8 cellular contexts compared by ENCODE assay signal in the genomic region with DNA sequence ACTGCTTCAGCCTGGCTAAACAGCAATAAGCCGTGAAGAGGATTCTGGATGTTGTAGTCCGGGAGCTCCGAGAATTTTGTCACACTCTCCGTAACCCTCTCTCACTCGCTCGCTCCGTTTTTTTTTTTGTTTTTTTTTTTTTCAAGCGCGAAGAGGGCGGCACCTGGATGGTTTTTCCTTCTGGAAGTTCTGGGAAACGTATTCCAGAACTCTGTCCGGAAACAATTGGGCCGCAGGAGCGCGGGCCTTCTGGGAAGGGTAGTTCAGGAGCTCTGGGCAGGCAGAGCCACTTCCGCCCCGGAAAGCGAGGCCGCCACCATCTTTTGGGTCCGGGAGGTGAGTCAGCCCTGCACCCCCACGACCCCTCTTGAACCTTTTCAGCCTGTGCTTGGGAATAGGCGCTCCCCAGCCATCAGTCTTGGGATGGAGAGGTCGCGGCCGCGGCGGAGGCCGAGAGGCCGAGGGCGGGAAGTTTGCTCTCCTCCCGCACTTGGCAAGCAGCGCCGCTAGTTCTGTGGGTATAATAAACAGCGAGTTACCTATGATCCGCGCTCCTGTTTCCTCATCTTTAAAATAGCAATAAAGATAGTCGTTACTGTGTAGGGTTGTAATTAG. TPM values are rescaled to one million over a fixed set of nuclear protein-coding genes. Genes with fewer than 3 reads are reported as not detected.
A peak's percentile ranks its signal among the peaks of the same experiment; 100 is the strongest.
DNase-seq lines count a peak whose midpoint lies in the region; ATAC-seq, FAIRE-seq and TF ChIP-seq lines count a peak whose summit lies in the region.

A gene (plus strand): TSS at position 283 of the 615 bp plus-strand sequence. CDS start 5,261 bp downstream, outside the sequence.

- H3K9me3 ChIP-seq in A549 (peaks cover 46% of the 10 kb centered on the region), keratinocyte (ENCODE audit: control insufficient read depth, low read depth, low read length) (no peaks in the 10 kb centered on the region)

- H3K27me3 ChIP-seq in keratinocyte (ENCODE audit: control insufficient read depth, extremely low read depth, insufficient read depth, low read length): no peaks in the 10 kb centered on the region

- H3K4me2 ChIP-seq in A549: peak within 1 kb of the TSS; percentile 78
- peak within 1 kb of the TSS; percentile 97 for H3K4me2 ChIP-seq in keratinocyte (ENCODE audit: control insufficient read depth, extremely low read depth, insufficient read depth, low read depth, low read length)

- ATAC-seq in A549: peak; percentile 98 to 99
- peak; percentile 49 for ATAC-seq in GM18858 (IDR thresholded peaks at IDR 0.05; ENCODE audit: unreplicated experiment)
- peak; percentile 90 for ATAC-seq in HG03175 (IDR thresholded peaks at IDR 0.05; ENCODE audit: unreplicated experiment)

- H3K27ac ChIP-seq in A549 (peak within 1 kb of the TSS; percentile 81 to 90), keratinocyte (ENCODE audit: control insufficient read depth, insufficient read depth, low read length) (peak within 1 kb of the TSS; percentile 71)

- peaks cover 7% of the 10 kb centered on the region for H3K4me1 ChIP-seq in A549
- H3K4me1 ChIP-seq in keratinocyte (ENCODE audit: control insufficient read depth, extremely low read depth, insufficient read depth, low read length): peaks cover 16% of the 10 kb centered on the region

- no peaks in the 10 kb centered on the region for H3K9me1 ChIP-seq in keratinocyte (ENCODE audit: control insufficient read depth, extremely low read depth, insufficient read depth, low read length)

- CTCF ChIA-PET in A549 (lab: Yijun Ruan, JAX): interaction anchor here (0.6 to 0.7 kb wide), 3 partner anchors 91 to 509 kb away, joined by 3 to 4 read pairs (median 3); no protein-coding TSS in a partner anchor

- H3K9ac ChIP-seq in keratinocyte (ENCODE audit: control insufficient read depth, extremely low read depth, insufficient read depth, low read length): peak within 1 kb of the TSS; percentile 80

- H3K36me3 ChIP-seq in keratinocyte (ENCODE audit: control insufficient read depth in 2 of 2, extremely low read depth in 1 of 2, insufficient read depth in 2 of 2, low read length in 2 of 2): peaks cover 3 to 4% of the 10 kb centered on the region in 2 experiments

- POLR2A ChIA-PET in A549 (lab: Yijun Ruan, JAX): interaction anchor here (0.7 to 1.6 kb wide), 12 partner anchors 28 to 385 kb away, joined by 3 to 27 read pairs (median 4); a partner anchor contains a TSS

- 2% methylated on average over 37 of the region's 37 CpGs for WGBS in A549 (ENCODE audit: missing lambda C conversion rate)

- no peaks in the 10 kb centered on the region for H4K20me1 ChIP-seq in keratinocyte (ENCODE audit: control insufficient read depth, extremely low read depth, insufficient read depth, low read length)

- peak within 1 kb of the TSS; percentile 77 for H3K4me3 ChIP-seq in A549
- peak within 1 kb of the TSS; percentile 92 for H3K4me3 ChIP-seq in choroid plexus epithelial cell (ENCODE audit: low read depth, low read length)
- peak within 1 kb of the TSS; percentile 70 to 93 (median 86) for H3K4me3 ChIP-seq in keratinocyte (ENCODE audit: control insufficient read depth in 2 of 3, extremely low read depth in 1 of 3, insufficient read depth in 2 of 3, low read depth in 1 of 3, low read length in 3 of 3)

- DNase-seq in A549 (ENCODE audit: low read depth in 1 of 2, low spot score in 1 of 2) (peak; percentile 86 to 98), NCI-H446 (lab: John Stamatoyannopoulos, UW) (peak; percentile 94 to 95), choroid plexus epithelial cell (ENCODE audit: low read depth) (peak; percentile 95), keratinocyte (ENCODE audit: low read depth, low spot score) (peak; percentile 73)
- peak; percentile 79 to 82 for DNase-seq in activated CD4-positive, alpha-beta T cell treated with anti-CD3 and anti-CD28 coated beads for 4 hours
- peak; percentile 66 to 72 (median 69) for DNase-seq in stimulated activated CD4-positive, alpha-beta T cell treated with anti-CD3 and anti-CD28 coated beads, Interleukin-12 subunit alpha, Interleukin-12 subunit beta, amount 100 ng/mL, for 48 hours (ENCODE audit: low read depth in 2 of 3, low spot score in 1 of 3)

- no peak for TF ChIP-seq CTCF in A549 (IDR thresholded peaks at IDR 0.05)
- TF ChIP-seq CTCF in choroid plexus epithelial cell (conservative IDR thresholded peaks at IDR 0.05; ENCODE audit: low read depth, low read length): no peak
- no peak for TF ChIP-seq CTCF in keratinocyte (optimal IDR thresholded peaks at IDR 0.05 in 1 of 3, IDR thresholded peaks at IDR 0.05 in 1 of 3, conservative IDR thresholded peaks at IDR 0.05 in 1 of 3; ENCODE audit: extremely low read depth in 1 of 3, insufficient read depth in 2 of 3, low read length in 3 of 3)

- H3K79me2 ChIP-seq in keratinocyte (ENCODE audit: control insufficient read depth, insufficient read depth, low read length): peaks cover 13% of the 10 kb centered on the region

- peak; percentile 90 for FAIRE-seq in A549 (lab: Jason Lieb, UNC)
- FAIRE-seq in keratinocyte (lab: Jason Lieb, UNC): peak; percentile 80

- no peak for TF ChIP-seq RAD21 in A549 (conservative IDR thresholded peaks at IDR 0.05 in 1 of 2, IDR thresholded peaks at IDR 0.05 in 1 of 2)

- dilution Hi-C loops in keratinocyte (cut with MboI; ENCODE audit: extremely low pct_ligation_motif_present, low sequenced_read_pairs): no loop called here

- peak within 1 kb of the TSS; percentile 90 for H2AFZ ChIP-seq in keratinocyte (ENCODE audit: control insufficient read depth, low read length)

- peak; percentile 70 for TF ChIP-seq POLR2A in A549 (IDR thresholded peaks at IDR 0.05; ENCODE audit: low read length)

- no peak for TF ChIP-seq EP300 in A549 (IDR thresholded peaks at IDR 0.05)

TF ChIP-seq in A549, 52 proteins besides CTCF, POLR2A, EP300 and RAD21:
- TF ChIP-seq FOSL2 (IDR thresholded peaks at IDR 0.05): peak; percentile 61
- TF ChIP-seq FOSL2 (CRISPR knock-in tag; IDR thresholded peaks at IDR 0.05): peak; percentile 93
- TF ChIP-seq JUN (IDR thresholded peaks at IDR 0.05): peak in 1 of 2 experiments; percentile 82
- TF ChIP-seq FOSB (CRISPR knock-in tag; IDR thresholded peaks at IDR 0.05): no peak
- peak; percentile 80 for TF ChIP-seq PHF8 (IDR thresholded peaks at IDR 0.05; ENCODE audit: borderline replicate concordance, low read depth)
- TF ChIP-seq, protein P1, sequence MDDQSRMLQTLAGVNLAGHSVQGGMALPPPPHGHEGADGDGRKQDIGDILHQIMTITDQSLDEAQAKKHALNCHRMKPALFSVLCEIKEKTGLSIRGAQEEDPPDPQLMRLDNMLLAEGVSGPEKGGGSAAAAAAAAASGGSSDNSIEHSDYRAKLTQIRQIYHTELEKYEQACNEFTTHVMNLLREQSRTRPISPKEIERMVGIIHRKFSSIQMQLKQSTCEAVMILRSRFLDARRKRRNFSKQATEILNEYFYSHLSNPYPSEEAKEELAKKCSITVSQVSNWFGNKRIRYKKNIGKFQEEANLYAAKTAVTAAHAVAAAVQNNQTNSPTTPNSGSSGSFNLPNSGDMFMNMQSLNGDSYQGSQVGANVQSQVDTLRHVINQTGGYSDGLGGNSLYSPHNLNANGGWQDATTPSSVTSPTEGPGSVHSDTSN (IDR thresholded peaks at IDR 0.05): no peak
- TF ChIP-seq, protein P2, sequence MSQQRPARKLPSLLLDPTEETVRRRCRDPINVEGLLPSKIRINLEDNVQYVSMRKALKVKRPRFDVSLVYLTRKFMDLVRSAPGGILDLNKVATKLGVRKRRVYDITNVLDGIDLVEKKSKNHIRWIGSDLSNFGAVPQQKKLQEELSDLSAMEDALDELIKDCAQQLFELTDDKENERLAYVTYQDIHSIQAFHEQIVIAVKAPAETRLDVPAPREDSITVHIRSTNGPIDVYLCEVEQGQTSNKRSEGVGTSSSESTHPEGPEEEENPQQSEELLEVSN (IDR thresholded peaks at IDR 0.05; ENCODE audit: borderline replicate concordance, low read depth): peak; percentile 34; the same call in 1 of the 2 replicates
- TF ChIP-seq, protein P3, sequence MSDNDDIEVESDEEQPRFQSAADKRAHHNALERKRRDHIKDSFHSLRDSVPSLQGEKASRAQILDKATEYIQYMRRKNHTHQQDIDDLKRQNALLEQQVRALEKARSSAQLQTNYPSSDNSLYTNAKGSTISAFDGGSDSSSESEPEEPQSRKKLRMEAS (IDR thresholded peaks at IDR 0.05): peak; percentile 58

RNA-seq across cellular contexts. Expression of the gene that starts here (rescaled TPM):
- polyA plus RNA-seq in A549 (2011; rRNA removed) (15.8 and 17.1 TPM in 2 replicates), A549 (2017; fragmentation: RNase III; extraction: RNeasy Plus Mini Kit Qiagen cat#74134 plus additional on column Dnase treatment) (10.1 to 10.4 TPM (median 10.1 TPM) in 3 replicates), keratinocyte (6.1 to 7.7 TPM (median 6.5 TPM) in 3 replicates)
- polyA plus RNA-seq in A549 (2012; cell fraction: cytosol; rRNA removed): 3.8 and 4.0 TPM in 2 replicates
- polyA plus RNA-seq in A549 (2012; cell fraction: nucleus; rRNA removed): 1.5 and 3.4 TPM in 2 replicates
- polyA minus RNA-seq in A549 (2011; rRNA and poly(A)+ RNA removed): 21.7 and 22.4 TPM in 2 replicates
- 21.7 TPM for polyA plus RNA-seq in keratinocyte (2011; ENCODE audit: low read depth)
- 3.2 and 5.7 TPM in 2 replicates for polyA plus RNA-seq in keratinocyte (2011; cell fraction: cytosol; rRNA removed)
- 5.9 and 8.8 TPM in 2 replicates for polyA plus RNA-seq in keratinocyte (2011; cell fraction: nucleus; rRNA removed)
- 6.5 and 9.2 TPM in 2 replicates for polyA plus RNA-seq in keratinocyte (2012; ENCODE audit: low replicate concordance)
- 4.6 to 13.4 TPM (median 8.4 TPM) in 3 replicates for polyA minus RNA-seq in keratinocyte
- 2.9 TPM for polyA minus RNA-seq in keratinocyte (2011; cell fraction: cytosol; rRNA and poly(A)+ RNA removed)
- polyA minus RNA-seq in keratinocyte (2011; cell fraction: nucleus; rRNA and poly(A)+ RNA removed): 6.4 and 10.5 TPM in 2 replicates

Comparison
In these comparisons a context has a peak if more than half of its experiments do, and no peak if none do; other contexts are left out.
1. Peak in every context shown above with its lines: DNase-seq, ATAC-seq, H3K4me3 ChIP-seq and H3K27ac ChIP-seq.